Comparison of ENCODE assay signal across 9 cellular contexts in the genomic region with DNA sequence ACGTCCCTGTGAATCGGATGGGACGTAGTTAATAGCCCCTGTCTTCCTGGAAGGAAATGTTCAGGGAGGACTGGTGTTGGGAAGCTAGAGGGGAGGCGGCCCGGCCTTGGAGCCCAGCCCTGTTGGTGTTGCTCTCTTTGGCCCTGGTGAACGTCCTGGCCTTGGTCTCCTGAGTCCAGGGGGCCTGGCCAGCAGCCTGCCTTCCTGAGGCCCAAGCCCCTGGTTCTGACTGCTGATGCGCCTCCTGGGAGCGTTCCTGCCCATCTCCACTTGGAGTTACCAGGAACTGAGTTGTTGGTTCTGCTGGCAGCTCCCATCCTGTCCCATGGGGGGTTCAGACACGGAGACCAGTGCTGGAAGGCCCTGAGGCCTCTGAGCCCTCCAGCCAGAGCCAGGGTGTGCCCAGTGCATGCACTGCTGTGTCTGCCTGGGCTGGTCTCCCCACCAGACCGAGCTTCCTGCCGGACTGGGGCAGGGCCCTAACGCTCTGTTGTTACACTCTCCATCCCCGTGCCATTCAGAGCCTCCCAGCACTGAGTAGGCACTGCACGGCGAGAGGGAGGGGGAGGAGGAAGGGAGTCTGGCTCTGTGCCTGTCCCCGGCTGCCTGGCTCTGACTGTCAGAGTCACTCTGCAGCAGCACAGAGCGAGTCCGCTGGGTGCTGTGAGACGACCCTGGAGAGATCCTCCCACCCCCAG.
DNase-seq lines count a peak whose midpoint lies in the region; ATAC-seq and TF ChIP-seq lines count a peak whose summit lies in the region.
"Had no signal": no experiment of that assay in that cellular context is flagged by ENCODE, and none has a peak within 500 bp of the region (broad histone marks: within the 10 kb centered on the region; RNA-seq: fewer than 3 reads in every experiment).

No MANE protein-coding gene starts in this region.

- H3F3A ChIP-seq in GM23338 (replicated peaks; ENCODE audit: low read depth): no peaks in the 10 kb centered on the region

- intact Hi-C loops in sigmoid colon (cut with DNase I): no loop called here

- H3K4me1 Mint-ChIP-seq in GM23338: peaks cover 16% of the 10 kb centered on the region
- H3K4me1 Mint-ChIP-seq in effector memory CD8-positive, alpha-beta T cell (ENCODE audit: low read depth in 2 of 2): no peaks in the 10 kb centered on the region

- H3K9me3 ChIP-seq in sigmoid colon: no peaks in the 10 kb centered on the region

- H3K4me3 Mint-ChIP-seq in GM23338: no peak overlapping the region
- no peak overlapping the region for H3K4me3 Mint-ChIP-seq in effector memory CD8-positive, alpha-beta T cell

- H3K36me3 ChIP-seq in GM23338 (ENCODE audit: insufficient read depth) (no peaks in the 10 kb centered on the region), sigmoid colon (no peaks in the 10 kb centered on the region)

- peak; percentile 63 for ATAC-seq in GM23338
- no peak for ATAC-seq in effector memory CD8-positive, alpha-beta T cell (replicated peaks)

- H3K4me3 ChIP-seq in GM23338: no peak overlapping the region
- H3K4me3 ChIP-seq in sigmoid colon: no peak overlapping the region

- TF ChIP-seq EP300 in sigmoid colon (IDR thresholded peaks at IDR 0.05): no peak

- H2AFZ ChIP-seq in GM23338: no peak overlapping the region

- H3K27ac ChIP-seq in GM23338 (ENCODE audit: low read depth) (no peak overlapping the region), sigmoid colon (peak overlapping the region; percentile 9 to 62 (median 44))

- TF ChIP-seq POLR2A in sigmoid colon (IDR thresholded peaks at IDR 0.05): no peak

- 73 to 75% methylated on average over 19 of the region's 19 CpGs for WGBS in sigmoid colon, 2 donors

- H3K27me3 Mint-ChIP-seq in GM23338 (ENCODE audit: insufficient read depth, low read depth, poor library complexity): peaks cover 6% of the 10 kb centered on the region
- H3K27me3 Mint-ChIP-seq in effector memory CD8-positive, alpha-beta T cell: peaks cover 5 to 23% of the 10 kb centered on the region in 2 donors

- no peaks in the 10 kb centered on the region for H3K9me2 ChIP-seq in GM23338 (ENCODE audit: insufficient read depth)

- no peak for TF ChIP-seq CTCF in GM23338 (conservative IDR thresholded peaks at IDR 0.05; ENCODE audit: low read depth in 2 of 2)
- no peak for TF ChIP-seq CTCF in sigmoid colon (IDR thresholded peaks at IDR 0.05)

- H3K4me2 ChIP-seq in GM23338: no peak overlapping the region

- H3K27me3 ChIP-seq in GM23338 (ENCODE audit: insufficient read depth): no peaks in the 10 kb centered on the region
- no peaks in the 10 kb centered on the region for H3K27me3 ChIP-seq in sigmoid colon

- H3K27ac Mint-ChIP-seq in GM23338: no peak overlapping the region
- H3K27ac Mint-ChIP-seq in effector memory CD8-positive, alpha-beta T cell: no peak overlapping the region

- H3K9me3 Mint-ChIP-seq in GM23338: no peaks in the 10 kb centered on the region; the same call in 2 of the 3 replicates
- no peaks in the 10 kb centered on the region for H3K9me3 Mint-ChIP-seq in effector memory CD8-positive, alpha-beta T cell

- no peaks in the 10 kb centered on the region for H3K79me2 ChIP-seq in GM23338 (replicated peaks; ENCODE audit: insufficient read depth)

- no peak for DNase-seq in GM23338 (ENCODE audit: low spot score)
- DNase-seq in activated CD8-positive, alpha-beta memory T cell treated with anti-CD3 and anti-CD28 coated beads, Interleukin-2, amount 50 U/mL, for 48 hours: peak; percentile 33
- DNase-seq in hypothalamus (lab: John Stamatoyannopoulos, UW): peak in 43 of 51 donors; percentile 23 to 82 (median 60)
- peak; percentile 71 for DNase-seq in sigmoid colon
- DNase-seq in effector memory CD8-positive, alpha-beta T cell: no peak
- DNase-seq in GDM1 (lab: John Stamatoyannopoulos, UW): no peak
- DNase-seq in HuH-7 (ENCODE audit: low spot score): no peak
- no peak for DNase-seq in GOT3 (lab: John Stamatoyannopoulos, UW)
- DNase-seq: erythroblast had no signal

- no peaks in the 10 kb centered on the region for H3K36me3 Mint-ChIP-seq in GM23338 (ENCODE audit: low read depth)
- no peaks in the 10 kb centered on the region for H3K36me3 Mint-ChIP-seq in effector memory CD8-positive, alpha-beta T cell (ENCODE audit: insufficient read depth)

- H4K20me1 ChIP-seq in GM23338 (replicated peaks; ENCODE audit: insufficient read depth): no peaks in the 10 kb centered on the region

- H3K4me1 ChIP-seq in GM23338 (ENCODE audit: insufficient read depth) (no peaks in the 10 kb centered on the region), sigmoid colon (peaks cover 0 to 29% (median 24%) of the 10 kb centered on the region in 4 donors)

TF ChIP-seq in GM23338, 12 proteins besides CTCF, POLR2A, EP300 and RAD21 (continues in another document):
- TF ChIP-seq NANOG (IDR thresholded peaks at IDR 0.05; ENCODE audit: borderline replicate concordance) (no peak), ZNF114 (CRISPR knock-in tag; IDR thresholded peaks at IDR 0.05) (no peak), ZNF331 (CRISPR knock-in tag; IDR thresholded peaks at IDR 0.05; ENCODE audit: low read depth) (no peak), STAT1 (IDR thresholded peaks at IDR 0.05; ENCODE audit: unreplicated experiment) (no peak)
- TF ChIP-seq, protein P1, sequence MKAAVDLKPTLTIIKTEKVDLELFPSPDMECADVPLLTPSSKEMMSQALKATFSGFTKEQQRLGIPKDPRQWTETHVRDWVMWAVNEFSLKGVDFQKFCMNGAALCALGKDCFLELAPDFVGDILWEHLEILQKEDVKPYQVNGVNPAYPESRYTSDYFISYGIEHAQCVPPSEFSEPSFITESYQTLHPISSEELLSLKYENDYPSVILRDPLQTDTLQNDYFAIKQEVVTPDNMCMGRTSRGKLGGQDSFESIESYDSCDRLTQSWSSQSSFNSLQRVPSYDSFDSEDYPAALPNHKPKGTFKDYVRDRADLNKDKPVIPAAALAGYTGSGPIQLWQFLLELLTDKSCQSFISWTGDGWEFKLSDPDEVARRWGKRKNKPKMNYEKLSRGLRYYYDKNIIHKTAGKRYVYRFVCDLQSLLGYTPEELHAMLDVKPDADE (IDR thresholded peaks at IDR 0.05): no peak
- TF ChIP-seq, protein P2, sequence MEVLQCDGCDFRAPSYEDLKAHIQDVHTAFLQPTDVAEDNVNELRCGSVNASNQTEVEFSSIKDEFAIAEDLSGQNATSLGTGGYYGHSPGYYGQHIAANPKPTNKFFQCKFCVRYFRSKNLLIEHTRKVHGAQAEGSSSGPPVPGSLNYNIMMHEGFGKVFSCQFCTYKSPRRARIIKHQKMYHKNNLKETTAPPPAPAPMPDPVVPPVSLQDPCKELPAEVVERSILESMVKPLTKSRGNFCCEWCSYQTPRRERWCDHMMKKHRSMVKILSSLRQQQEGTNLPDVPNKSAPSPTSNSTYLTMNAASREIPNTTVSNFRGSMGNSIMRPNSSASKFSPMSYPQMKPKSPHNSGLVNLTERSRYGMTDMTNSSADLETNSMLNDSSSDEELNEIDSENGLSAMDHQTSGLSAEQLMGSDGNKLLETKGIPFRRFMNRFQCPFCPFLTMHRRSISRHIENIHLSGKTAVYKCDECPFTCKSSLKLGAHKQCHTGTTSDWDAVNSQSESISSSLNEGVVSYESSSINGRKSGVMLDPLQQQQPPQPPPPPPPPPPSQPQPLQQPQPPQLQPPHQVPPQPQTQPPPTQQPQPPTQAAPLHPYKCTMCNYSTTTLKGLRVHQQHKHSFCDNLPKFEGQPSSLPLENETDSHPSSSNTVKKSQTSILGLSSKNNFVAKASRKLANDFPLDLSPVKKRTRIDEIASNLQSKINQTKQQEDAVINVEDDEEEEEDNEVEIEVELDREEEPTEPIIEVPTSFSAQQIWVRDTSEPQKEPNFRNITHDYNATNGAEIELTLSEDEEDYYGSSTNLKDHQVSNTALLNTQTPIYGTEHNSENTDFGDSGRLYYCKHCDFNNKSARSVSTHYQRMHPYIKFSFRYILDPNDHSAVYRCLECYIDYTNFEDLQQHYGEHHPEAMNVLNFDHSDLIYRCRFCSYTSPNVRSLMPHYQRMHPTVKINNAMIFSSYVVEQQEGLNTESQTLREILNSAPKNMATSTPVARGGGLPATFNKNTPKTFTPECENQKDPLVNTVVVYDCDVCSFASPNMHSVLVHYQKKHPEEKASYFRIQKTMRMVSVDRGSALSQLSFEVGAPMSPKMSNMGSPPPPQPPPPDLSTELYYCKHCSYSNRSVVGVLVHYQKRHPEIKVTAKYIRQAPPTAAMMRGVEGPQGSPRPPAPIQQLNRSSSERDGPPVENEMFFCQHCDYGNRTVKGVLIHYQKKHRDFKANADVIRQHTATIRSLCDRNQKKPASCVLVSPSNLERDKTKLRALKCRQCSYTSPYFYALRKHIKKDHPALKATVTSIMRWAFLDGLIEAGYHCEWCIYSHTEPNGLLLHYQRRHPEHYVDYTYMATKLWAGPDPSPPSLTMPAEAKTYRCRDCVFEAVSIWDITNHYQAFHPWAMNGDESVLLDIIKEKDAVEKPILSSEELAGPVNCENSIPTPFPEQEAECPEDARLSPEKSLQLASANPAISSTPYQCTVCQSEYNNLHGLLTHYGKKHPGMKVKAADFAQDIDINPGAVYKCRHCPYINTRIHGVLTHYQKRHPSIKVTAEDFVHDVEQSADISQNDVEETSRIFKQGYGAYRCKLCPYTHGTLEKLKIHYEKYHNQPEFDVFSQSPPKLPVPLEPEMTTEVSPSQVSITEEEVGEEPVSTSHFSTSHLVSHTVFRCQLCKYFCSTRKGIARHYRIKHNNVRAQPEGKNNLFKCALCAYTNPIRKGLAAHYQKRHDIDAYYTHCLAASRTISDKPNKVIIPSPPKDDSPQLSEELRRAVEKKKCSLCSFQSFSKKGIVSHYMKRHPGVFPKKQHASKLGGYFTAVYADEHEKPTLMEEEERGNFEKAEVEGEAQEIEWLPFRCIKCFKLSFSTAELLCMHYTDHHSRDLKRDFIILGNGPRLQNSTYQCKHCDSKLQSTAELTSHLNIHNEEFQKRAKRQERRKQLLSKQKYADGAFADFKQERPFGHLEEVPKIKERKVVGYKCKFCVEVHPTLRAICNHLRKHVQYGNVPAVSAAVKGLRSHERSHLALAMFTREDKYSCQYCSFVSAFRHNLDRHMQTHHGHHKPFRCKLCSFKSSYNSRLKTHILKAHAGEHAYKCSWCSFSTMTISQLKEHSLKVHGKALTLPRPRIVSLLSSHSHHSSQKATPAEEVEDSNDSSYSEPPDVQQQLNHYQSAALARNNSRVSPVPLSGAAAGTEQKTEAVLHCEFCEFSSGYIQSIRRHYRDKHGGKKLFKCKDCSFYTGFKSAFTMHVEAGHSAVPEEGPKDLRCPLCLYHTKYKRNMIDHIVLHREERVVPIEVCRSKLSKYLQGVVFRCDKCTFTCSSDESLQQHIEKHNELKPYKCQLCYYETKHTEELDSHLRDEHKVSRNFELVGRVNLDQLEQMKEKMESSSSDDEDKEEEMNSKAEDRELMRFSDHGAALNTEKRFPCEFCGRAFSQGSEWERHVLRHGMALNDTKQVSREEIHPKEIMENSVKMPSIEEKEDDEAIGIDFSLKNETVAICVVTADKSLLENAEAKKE (CRISPR knock-in tag; IDR thresholded peaks at IDR 0.05): no peak

Comparison
In these comparisons a context has a peak if more than half of its experiments do, and no peak if none do; other contexts are left out.
1. DNase-seq: peak in activated CD8-positive, alpha-beta memory T cell treated with anti-CD3 and anti-CD28 coated beads, Interleukin-2, amount 50 U/mL, for 48 hours (single experiment), hypothalamus (43 of 51) and sigmoid colon (single experiment); none in GM23338 (single experiment), effector memory CD8-positive, alpha-beta T cell (0 of 3), GDM1 (single experiment), HuH-7 (single experiment) and GOT3 (single experiment).